14 cellular contexts compared by ENCODE assay signal in the genomic region with DNA sequence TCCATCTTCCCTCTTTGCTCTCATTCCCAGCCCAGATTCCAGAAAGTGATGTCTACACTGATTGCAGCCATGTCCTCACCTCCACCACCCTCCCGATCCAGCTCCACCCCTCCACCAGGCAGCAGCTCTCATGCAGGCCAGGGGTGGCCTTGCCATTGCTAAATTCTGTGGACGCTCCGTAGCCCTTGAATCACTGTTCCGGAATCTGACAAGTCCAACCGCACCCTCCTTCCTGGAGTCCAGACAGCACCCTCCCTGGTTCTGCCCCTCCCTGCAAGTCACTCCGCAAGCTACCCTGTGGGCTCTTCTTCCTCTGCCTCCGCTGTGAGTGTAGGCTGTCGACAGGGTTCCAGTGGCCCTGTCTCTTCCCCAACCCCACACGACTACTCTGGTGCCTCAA. TPM values are rescaled to one million over a fixed set of nuclear protein-coding genes. Genes with fewer than 3 reads are reported as not detected.
DNase-seq lines count a peak whose midpoint lies in the region; ATAC-seq and TF ChIP-seq lines count a peak whose summit lies in the region.
"Had no signal": no experiment of that assay in that cellular context is flagged by ENCODE, and none has a peak within 500 bp of the region (broad histone marks: within the 10 kb centered on the region; RNA-seq: fewer than 3 reads in every experiment).

No MANE protein-coding gene starts in this region.

- POLR2A ChIA-PET in naive thymus-derived CD8-positive, alpha-beta T cell (lab: Charles Lee), result interaction anchor here (0.9 kb wide), 1 partner anchor 53 kb away, joined by 3 read pairs; no protein-coding TSS in a partner anchor

- peaks cover 3% of the 10 kb centered on the region for H3K27me3 Mint-ChIP-seq in osteocyte (ENCODE audit: unreplicated experiment)
- peaks cover 26% of the 10 kb centered on the region for H3K27me3 Mint-ChIP-seq in activated T-cell treated with anti-CD3 and anti-CD28 coated beads, Interleukin-2, amount 50 U/mL, for 4 hours (ENCODE audit: low read depth)
- peaks cover 5 to 33% (median 21%) of the 10 kb centered on the region in 5 donors for H3K27me3 Mint-ChIP-seq in naive thymus-derived CD8-positive, alpha-beta T cell

- H3K36me3 Mint-ChIP-seq in osteocyte (ENCODE audit: unreplicated experiment), result no peaks in the 10 kb centered on the region
- H3K36me3 Mint-ChIP-seq in activated T-cell treated with anti-CD3 and anti-CD28 coated beads, Interleukin-2, amount 50 U/mL, for 4 hours (ENCODE audit: insufficient read depth), result no peaks in the 10 kb centered on the region
- H3K36me3 Mint-ChIP-seq in naive thymus-derived CD8-positive, alpha-beta T cell, result peaks cover 0 to 2% (median 2%) of the 10 kb centered on the region in 3 donors

- H3K9me3 ChIP-seq in Peyer's patch, result no peaks in the 10 kb centered on the region
- H3K9me3 ChIP-seq: BE2C had no signal

- no peaks in the 10 kb centered on the region for H3K27me3 ChIP-seq in Peyer's patch

- no peak for ATAC-seq in activated T-cell treated with anti-CD3 and anti-CD28 coated beads, Interleukin-2, amount 50 U/mL, for 4 hours
- ATAC-seq in naive thymus-derived CD8-positive, alpha-beta T cell, result no peak
- ATAC-seq in GM21737 (IDR thresholded peaks at IDR 0.05; ENCODE audit: unreplicated experiment), result no peak

- H3K4me1 Mint-ChIP-seq in osteocyte (ENCODE audit: unreplicated experiment), result peaks cover 54% of the 10 kb centered on the region
- peaks cover 6% of the 10 kb centered on the region for H3K4me1 Mint-ChIP-seq in activated T-cell treated with anti-CD3 and anti-CD28 coated beads, Interleukin-2, amount 50 U/mL, for 4 hours (ENCODE audit: low read depth)
- H3K4me1 Mint-ChIP-seq in naive thymus-derived CD8-positive, alpha-beta T cell, result peaks cover 1 to 5% (median 3%) of the 10 kb centered on the region in 4 donors

- H3K9me3 Mint-ChIP-seq in osteocyte (ENCODE audit: unreplicated experiment), result no peaks in the 10 kb centered on the region
- H3K9me3 Mint-ChIP-seq in activated T-cell treated with anti-CD3 and anti-CD28 coated beads, Interleukin-2, amount 50 U/mL, for 4 hours, result no peaks in the 10 kb centered on the region
- peaks cover 0 to 2% (median 0%) of the 10 kb centered on the region in 9 donors for H3K9me3 Mint-ChIP-seq in naive thymus-derived CD8-positive, alpha-beta T cell

- H3K27ac Mint-ChIP-seq in osteocyte (ENCODE audit: unreplicated experiment), result peak overlapping the region; percentile 43
- H3K27ac Mint-ChIP-seq in naive thymus-derived CD8-positive, alpha-beta T cell, result peak overlapping the region in 2 of 10 donors; percentile 60 to 77

- TF ChIP-seq CTCF in AG09309 (IDR thresholded peaks at IDR 0.05; ENCODE audit: control insufficient read depth, insufficient read depth, low read depth, low read length, missing control alignments) (no peak), Peyer's patch (IDR thresholded peaks at IDR 0.05) (no peak), fibroblast of pulmonary artery (IDR thresholded peaks at IDR 0.05; ENCODE audit: low read length, missing control alignments) (no peak), osteocyte (IDR thresholded peaks at IDR 0.05) (no peak)

- H3K27ac ChIP-seq in Peyer's patch, result peak overlapping the region in 3 of 4 donors; percentile 12 to 68 (median 58)

- intact Hi-C loops in head of caudate nucleus (cut with DNase I), result no loop called here

- H3K4me3 ChIP-seq in AG09309 (ENCODE audit: control insufficient read depth, low read depth, low read length) (no peak overlapping the region), Peyer's patch (no peak overlapping the region), fibroblast of pulmonary artery (replicated peaks; ENCODE audit: low read depth, low read length) (no peak overlapping the region)

- H3K36me3 ChIP-seq in Peyer's patch, result no peaks in the 10 kb centered on the region
- H3K36me3 ChIP-seq: BE2C had no signal

- peaks cover 0 to 27% (median 10%) of the 10 kb centered on the region in 4 donors for H3K4me1 ChIP-seq in Peyer's patch
- H3K4me1 ChIP-seq: BE2C had no signal

- no peak for TF ChIP-seq POLR2A in Peyer's patch (IDR thresholded peaks at IDR 0.05)

- DNase-seq in AG09309 (ENCODE audit: low read depth) (peak; percentile 85), Peyer's patch (peak in 1 of 3 donors; percentile 67), fibroblast of pulmonary artery (ENCODE audit: low read depth) (peak; percentile 84), osteocyte (ENCODE audit: extremely low spot score, unreplicated experiment) (no peak), head of caudate nucleus (no peak)
- no peak for DNase-seq in activated T-cell treated with anti-CD3 and anti-CD28 coated beads, Interleukin-2, amount 50 U/mL, for 4 hours
- no peak for DNase-seq in naive thymus-derived CD8-positive, alpha-beta T cell
- DNase-seq: activated T-cell treated with anti-CD3 and anti-CD28 coated beads, Interleukin-2, amount 50 U/mL, for 48 hours; BE2C; effector CD8-positive, alpha-beta T cell; kidney glomerular epithelial cell; NK-92 treated with Interleukin-12 subunit alpha and Interleukin-12 subunit beta, amount 100 ng/mL, for 24 hours; retina had no signal

- H3K4me3 Mint-ChIP-seq in osteocyte (ENCODE audit: unreplicated experiment), result no peak overlapping the region
- no peak overlapping the region for H3K4me3 Mint-ChIP-seq in activated T-cell treated with anti-CD3 and anti-CD28 coated beads, Interleukin-2, amount 50 U/mL, for 4 hours
- H3K4me3 Mint-ChIP-seq in naive thymus-derived CD8-positive, alpha-beta T cell, result no peak overlapping the region

RNA-seq across cellular contexts. Expression of a gene that starts 26.2 kb away (rescaled TPM):
- total RNA-seq in Peyer's patch (100 to 1,000 TPM in 2 of 4 donors, 10 to 100 TPM in 2; 38.5 to 301 (median 117) TPM), osteocyte (13.1 and 13.9 TPM in 2 replicates)
- 1 to 10 TPM; 1.1 to 1.9 (median 1.6) TPM for total RNA-seq in activated T-cell treated with anti-CD3 and anti-CD28 coated beads, Interleukin-2, amount 50 U/mL, for 4 hours
- 10 to 100 TPM; 14.5 to 17.8 TPM for total RNA-seq in naive thymus-derived CD8-positive, alpha-beta T cell
- polyA plus RNA-seq in naive thymus-derived CD8-positive, alpha-beta T cell, result under 1 TPM in 1 of 3 donors, not detected in 2; 0.13 TPM

RNA-seq across cellular contexts. Expression of a gene that starts 44.7 kb away (rescaled TPM):
- total RNA-seq in Peyer's patch, result 1 to 10 TPM in 1 of 4 donors, not detected in 3; 1.2 TPM
- total RNA-seq in osteocyte, result 0.30 and 0.44 TPM in 2 replicates
- 1 to 10 TPM in 1 of 3 donors, under 1 TPM in 2; 0.74 to 1.0 (median 0.84) TPM for total RNA-seq in activated T-cell treated with anti-CD3 and anti-CD28 coated beads, Interleukin-2, amount 50 U/mL, for 4 hours
- 1 to 10 TPM; 1.2 to 1.8 TPM for total RNA-seq in naive thymus-derived CD8-positive, alpha-beta T cell
- polyA plus RNA-seq in naive thymus-derived CD8-positive, alpha-beta T cell, result not detected

RNA-seq across cellular contexts. Expression of a gene that starts 45.1 kb away (rescaled TPM):
- total RNA-seq in Peyer's patch (100 to 1,000 TPM in 3 of 4 donors, 10 to 100 TPM in 1; 75.3 to 408 (median 156) TPM), osteocyte (109 and 116 TPM in 2 replicates)
- total RNA-seq in activated T-cell treated with anti-CD3 and anti-CD28 coated beads, Interleukin-2, amount 50 U/mL, for 4 hours, result 10 to 100 TPM; 65.2 to 75.2 (median 67.2) TPM
- 100 to 1,000 TPM; 140 to 141 TPM for total RNA-seq in naive thymus-derived CD8-positive, alpha-beta T cell
- 10 to 100 TPM; 17.5 to 25.7 (median 21.4) TPM for polyA plus RNA-seq in naive thymus-derived CD8-positive, alpha-beta T cell

RNA-seq across cellular contexts. Expression of a gene that starts 47.1 kb away (rescaled TPM):
- total RNA-seq in Peyer's patch (1 to 10 TPM; 5.1 to 6.6 (median 5.6) TPM), osteocyte (5.3 and 7.5 TPM in 2 replicates)
- 1 to 10 TPM; 3.2 to 6.6 (median 4.9) TPM for total RNA-seq in activated T-cell treated with anti-CD3 and anti-CD28 coated beads, Interleukin-2, amount 50 U/mL, for 4 hours
- total RNA-seq in naive thymus-derived CD8-positive, alpha-beta T cell, result 1 to 10 TPM; 1.8 to 2.1 TPM
- polyA plus RNA-seq in naive thymus-derived CD8-positive, alpha-beta T cell, result 1 to 10 TPM in 1 of 3 donors, under 1 TPM in 2; 0.37 to 2.5 (median 0.51) TPM

Comparison
In these comparisons a context has a peak if more than half of its experiments do, and no peak if none do; other contexts are left out.
1. DNase-seq: peak in AG09309 (single experiment) and fibroblast of pulmonary artery (single experiment); none in osteocyte (single experiment), activated T-cell treated with anti-CD3 and anti-CD28 coated beads, Interleukin-2, amount 50 U/mL, for 4 hours (single experiment), naive thymus-derived CD8-positive, alpha-beta T cell (0 of 10) and head of caudate nucleus (0 of 42).